In the genomic region with DNA sequence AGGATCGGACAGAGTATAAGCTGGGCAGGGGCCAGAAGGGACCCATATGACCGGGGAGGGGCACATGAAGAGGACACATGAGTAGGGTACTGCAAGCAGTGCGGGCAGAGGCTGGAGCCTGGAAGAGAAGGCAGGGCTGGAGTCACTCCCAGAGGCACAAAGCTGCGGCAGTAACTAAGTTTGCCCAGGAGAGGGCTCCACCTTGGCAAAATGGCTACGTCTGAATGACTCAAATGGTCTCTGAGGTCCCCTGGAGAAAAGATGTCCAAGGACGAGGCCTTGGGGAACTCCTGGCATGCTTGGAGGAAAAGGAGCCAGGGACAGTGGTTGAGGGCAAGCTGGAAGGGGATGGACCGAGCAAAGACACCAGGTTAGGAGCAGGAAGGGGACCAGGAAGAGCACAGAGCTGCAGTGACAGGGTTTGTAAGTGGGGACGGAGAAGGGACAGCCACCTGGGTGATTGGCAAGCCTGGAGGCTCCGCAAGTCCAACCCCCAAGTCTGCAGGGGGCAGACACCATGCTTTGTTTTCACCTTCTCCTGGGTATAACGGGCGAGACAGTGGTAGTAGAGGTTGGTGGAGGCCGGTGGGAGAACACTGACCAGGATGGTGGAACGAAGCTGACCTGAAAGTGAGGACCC, we compare ENCODE assay signal across 1 cellular context.
TF ChIP-seq lines count a peak whose summit lies in the region.

No MANE protein-coding gene starts in this region.

TF ChIP-seq in HEK293, 187 proteins besides CTCF, POLR2A, EP300 and RAD21 (continued from another document and continues in another):
- TF ChIP-seq, protein P1, sequence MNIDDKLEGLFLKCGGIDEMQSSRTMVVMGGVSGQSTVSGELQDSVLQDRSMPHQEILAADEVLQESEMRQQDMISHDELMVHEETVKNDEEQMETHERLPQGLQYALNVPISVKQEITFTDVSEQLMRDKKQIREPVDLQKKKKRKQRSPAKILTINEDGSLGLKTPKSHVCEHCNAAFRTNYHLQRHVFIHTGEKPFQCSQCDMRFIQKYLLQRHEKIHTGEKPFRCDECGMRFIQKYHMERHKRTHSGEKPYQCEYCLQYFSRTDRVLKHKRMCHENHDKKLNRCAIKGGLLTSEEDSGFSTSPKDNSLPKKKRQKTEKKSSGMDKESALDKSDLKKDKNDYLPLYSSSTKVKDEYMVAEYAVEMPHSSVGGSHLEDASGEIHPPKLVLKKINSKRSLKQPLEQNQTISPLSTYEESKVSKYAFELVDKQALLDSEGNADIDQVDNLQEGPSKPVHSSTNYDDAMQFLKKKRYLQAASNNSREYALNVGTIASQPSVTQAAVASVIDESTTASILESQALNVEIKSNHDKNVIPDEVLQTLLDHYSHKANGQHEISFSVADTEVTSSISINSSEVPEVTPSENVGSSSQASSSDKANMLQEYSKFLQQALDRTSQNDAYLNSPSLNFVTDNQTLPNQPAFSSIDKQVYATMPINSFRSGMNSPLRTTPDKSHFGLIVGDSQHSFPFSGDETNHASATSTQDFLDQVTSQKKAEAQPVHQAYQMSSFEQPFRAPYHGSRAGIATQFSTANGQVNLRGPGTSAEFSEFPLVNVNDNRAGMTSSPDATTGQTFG (tag by site-specific recombination; IDR thresholded peaks at IDR 0.05; ENCODE audit: borderline replicate concordance): no peak
- TF ChIP-seq SP7 (tag by site-specific recombination; IDR thresholded peaks at IDR 0.05): peak; percentile 41; the same call in 1 of the 2 replicates
- TF ChIP-seq HOXD13 (CRISPR knock-in tag; IDR thresholded peaks at IDR 0.05; ENCODE audit: borderline replicate concordance): no peak
- no peak for TF ChIP-seq ZNF501 (tag by site-specific recombination; IDR thresholded peaks at IDR 0.05)
- 0 out of 2 replicates have a peak, but pooled peaks have one; percentile 22 for TF ChIP-seq ZBTB20 (tag by site-specific recombination; IDR thresholded peaks at IDR 0.05)
- TF ChIP-seq, protein P2, sequence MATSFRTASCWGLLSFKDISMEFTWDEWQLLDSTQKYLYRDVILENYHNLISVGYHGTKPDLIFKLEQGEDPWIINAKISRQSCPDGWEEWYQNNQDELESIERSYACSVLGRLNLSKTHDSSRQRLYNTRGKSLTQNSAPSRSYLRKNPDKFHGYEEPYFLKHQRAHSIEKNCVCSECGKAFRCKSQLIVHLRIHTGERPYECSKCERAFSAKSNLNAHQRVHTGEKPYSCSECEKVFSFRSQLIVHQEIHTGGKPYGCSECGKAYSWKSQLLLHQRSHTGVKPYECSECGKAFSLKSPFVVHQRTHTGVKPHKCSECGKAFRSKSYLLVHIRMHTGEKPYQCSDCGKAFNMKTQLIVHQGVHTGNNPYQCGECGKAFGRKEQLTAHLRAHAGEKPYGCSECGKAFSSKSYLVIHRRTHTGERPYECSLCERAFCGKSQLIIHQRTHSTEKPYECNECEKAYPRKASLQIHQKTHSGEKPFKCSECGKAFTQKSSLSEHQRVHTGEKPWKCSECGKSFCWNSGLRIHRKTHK (tag by site-specific recombination; IDR thresholded peaks at IDR 0.05): no peak
- no peak for TF ChIP-seq ZNF529 (tag by site-specific recombination; IDR thresholded peaks at IDR 0.05; ENCODE audit: insufficient replicate concordance)
- no peak for TF ChIP-seq MZF1 (tag by site-specific recombination; IDR thresholded peaks at IDR 0.05; ENCODE audit: borderline replicate concordance)
- no peak for TF ChIP-seq ZNF658 (tag by site-specific recombination; IDR thresholded peaks at IDR 0.05)
- TF ChIP-seq, protein P3, sequence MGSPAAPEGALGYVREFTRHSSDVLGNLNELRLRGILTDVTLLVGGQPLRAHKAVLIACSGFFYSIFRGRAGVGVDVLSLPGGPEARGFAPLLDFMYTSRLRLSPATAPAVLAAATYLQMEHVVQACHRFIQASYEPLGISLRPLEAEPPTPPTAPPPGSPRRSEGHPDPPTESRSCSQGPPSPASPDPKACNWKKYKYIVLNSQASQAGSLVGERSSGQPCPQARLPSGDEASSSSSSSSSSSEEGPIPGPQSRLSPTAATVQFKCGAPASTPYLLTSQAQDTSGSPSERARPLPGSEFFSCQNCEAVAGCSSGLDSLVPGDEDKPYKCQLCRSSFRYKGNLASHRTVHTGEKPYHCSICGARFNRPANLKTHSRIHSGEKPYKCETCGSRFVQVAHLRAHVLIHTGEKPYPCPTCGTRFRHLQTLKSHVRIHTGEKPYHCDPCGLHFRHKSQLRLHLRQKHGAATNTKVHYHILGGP (tag by site-specific recombination; IDR thresholded peaks at IDR 0.05): no peak
- TF ChIP-seq ZNF132 (tag by site-specific recombination; IDR thresholded peaks at IDR 0.05; ENCODE audit: borderline replicate concordance): no peak
- no peak for TF ChIP-seq ZNF785 (tag by site-specific recombination; IDR thresholded peaks at IDR 0.05)
- TF ChIP-seq KLF16 (tag by site-specific recombination; IDR thresholded peaks at IDR 0.05): no peak
- TF ChIP-seq ZNF121 (tag by site-specific recombination; IDR thresholded peaks at IDR 0.05): no peak
- no peak; the same call in 1 of the 2 replicates for TF ChIP-seq ZNF140 (tag by site-specific recombination; IDR thresholded peaks at IDR 0.05)
- TF ChIP-seq ZNF549 (tag by site-specific recombination; IDR thresholded peaks at IDR 0.05): no peak
- no peak for TF ChIP-seq ZNF184 (tag by site-specific recombination; IDR thresholded peaks at IDR 0.05)
- no peak for TF ChIP-seq ZNF202 (tag by site-specific recombination; IDR thresholded peaks at IDR 0.05; ENCODE audit: borderline replicate concordance)
- no peak for TF ChIP-seq ZNF510 (tag by site-specific recombination; IDR thresholded peaks at IDR 0.05; ENCODE audit: insufficient replicate concordance)
- no peak; the same call in 1 of the 2 replicates for TF ChIP-seq ZXDB (tag by site-specific recombination; IDR thresholded peaks at IDR 0.05)
- TF ChIP-seq ZBTB21 (tag by site-specific recombination; IDR thresholded peaks at IDR 0.05): no peak
- TF ChIP-seq ZNF555 (tag by site-specific recombination; conservative IDR thresholded peaks at IDR 0.05): no peak
- no peak for TF ChIP-seq ZNF626 (tag by site-specific recombination; IDR thresholded peaks at IDR 0.05)
- no peak for TF ChIP-seq ZNF610 (tag by site-specific recombination; IDR thresholded peaks at IDR 0.05; ENCODE audit: borderline replicate concordance)
- TF ChIP-seq ZNF629 (tag by site-specific recombination; IDR thresholded peaks at IDR 0.05): 0 out of 2 replicates have a peak, but pooled peaks have one; percentile 28
- TF ChIP-seq ZNF677 (tag by site-specific recombination; IDR thresholded peaks at IDR 0.05): no peak
- TF ChIP-seq, protein P4, sequence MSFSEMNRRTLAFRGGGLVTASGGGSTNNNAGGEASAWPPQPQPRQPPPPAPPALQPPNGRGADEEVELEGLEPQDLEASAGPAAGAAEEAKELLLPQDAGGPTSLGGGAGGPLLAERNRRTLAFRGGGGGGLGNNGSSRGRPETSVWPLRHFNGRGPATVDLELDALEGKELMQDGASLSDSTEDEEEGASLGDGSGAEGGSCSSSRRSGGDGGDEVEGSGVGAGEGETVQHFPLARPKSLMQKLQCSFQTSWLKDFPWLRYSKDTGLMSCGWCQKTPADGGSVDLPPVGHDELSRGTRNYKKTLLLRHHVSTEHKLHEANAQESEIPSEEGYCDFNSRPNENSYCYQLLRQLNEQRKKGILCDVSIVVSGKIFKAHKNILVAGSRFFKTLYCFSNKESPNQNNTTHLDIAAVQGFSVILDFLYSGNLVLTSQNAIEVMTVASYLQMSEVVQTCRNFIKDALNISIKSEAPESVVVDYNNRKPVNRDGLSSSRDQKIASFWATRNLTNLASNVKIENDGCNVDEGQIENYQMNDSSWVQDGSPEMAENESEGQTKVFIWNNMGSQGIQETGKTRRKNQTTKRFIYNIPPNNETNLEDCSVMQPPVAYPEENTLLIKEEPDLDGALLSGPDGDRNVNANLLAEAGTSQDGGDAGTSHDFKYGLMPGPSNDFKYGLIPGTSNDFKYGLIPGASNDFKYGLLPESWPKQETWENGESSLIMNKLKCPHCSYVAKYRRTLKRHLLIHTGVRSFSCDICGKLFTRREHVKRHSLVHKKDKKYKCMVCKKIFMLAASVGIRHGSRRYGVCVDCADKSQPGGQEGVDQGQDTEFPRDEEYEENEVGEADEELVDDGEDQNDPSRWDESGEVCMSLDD (tag by site-specific recombination; IDR thresholded peaks at IDR 0.05): no peak
- TF ChIP-seq ZNF10 (tag by site-specific recombination; IDR thresholded peaks at IDR 0.05): no peak
- no peak for TF ChIP-seq BCL11A (tag by site-specific recombination; IDR thresholded peaks at IDR 0.05; ENCODE audit: low read depth)
- no peak; the same call in 1 of the 2 replicates for TF ChIP-seq ZBTB8A (tag by site-specific recombination; IDR thresholded peaks at IDR 0.05)
- no peak for TF ChIP-seq ZNF311 (tag by site-specific recombination; IDR thresholded peaks at IDR 0.05; ENCODE audit: borderline replicate concordance)
- TF ChIP-seq, protein P5, sequence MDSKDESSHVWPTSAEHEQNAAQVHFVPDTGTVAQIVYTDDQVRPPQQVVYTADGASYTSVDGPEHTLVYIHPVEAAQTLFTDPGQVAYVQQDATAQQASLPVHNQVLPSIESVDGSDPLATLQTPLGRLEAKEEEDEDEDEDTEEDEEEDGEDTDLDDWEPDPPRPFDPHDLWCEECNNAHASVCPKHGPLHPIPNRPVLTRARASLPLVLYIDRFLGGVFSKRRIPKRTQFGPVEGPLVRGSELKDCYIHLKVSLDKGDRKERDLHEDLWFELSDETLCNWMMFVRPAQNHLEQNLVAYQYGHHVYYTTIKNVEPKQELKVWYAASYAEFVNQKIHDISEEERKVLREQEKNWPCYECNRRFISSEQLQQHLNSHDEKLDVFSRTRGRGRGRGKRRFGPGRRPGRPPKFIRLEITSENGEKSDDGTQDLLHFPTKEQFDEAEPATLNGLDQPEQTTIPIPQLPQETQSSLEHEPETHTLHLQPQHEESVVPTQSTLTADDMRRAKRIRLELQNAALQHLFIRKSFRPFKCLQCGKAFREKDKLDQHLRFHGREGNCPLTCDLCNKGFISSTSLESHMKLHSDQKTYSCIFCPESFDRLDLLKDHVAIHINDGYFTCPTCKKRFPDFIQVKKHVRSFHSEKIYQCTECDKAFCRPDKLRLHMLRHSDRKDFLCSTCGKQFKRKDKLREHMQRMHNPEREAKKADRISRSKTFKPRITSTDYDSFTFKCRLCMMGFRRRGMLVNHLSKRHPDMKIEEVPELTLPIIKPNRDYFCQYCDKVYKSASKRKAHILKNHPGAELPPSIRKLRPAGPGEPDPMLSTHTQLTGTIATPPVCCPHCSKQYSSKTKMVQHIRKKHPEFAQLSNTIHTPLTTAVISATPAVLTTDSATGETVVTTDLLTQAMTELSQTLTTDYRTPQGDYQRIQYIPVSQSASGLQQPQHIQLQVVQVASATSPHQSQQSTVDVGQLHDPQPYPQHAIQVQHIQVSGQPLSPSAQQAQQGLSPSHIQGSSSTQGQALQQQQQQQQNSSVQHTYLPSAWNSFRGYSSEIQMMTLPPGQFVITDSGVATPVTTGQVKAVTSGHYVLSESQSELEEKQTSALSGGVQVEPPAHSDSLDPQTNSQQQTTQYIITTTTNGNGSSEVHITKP (tag by site-specific recombination; IDR thresholded peaks at IDR 0.05): no peak
- TF ChIP-seq, protein P6, sequence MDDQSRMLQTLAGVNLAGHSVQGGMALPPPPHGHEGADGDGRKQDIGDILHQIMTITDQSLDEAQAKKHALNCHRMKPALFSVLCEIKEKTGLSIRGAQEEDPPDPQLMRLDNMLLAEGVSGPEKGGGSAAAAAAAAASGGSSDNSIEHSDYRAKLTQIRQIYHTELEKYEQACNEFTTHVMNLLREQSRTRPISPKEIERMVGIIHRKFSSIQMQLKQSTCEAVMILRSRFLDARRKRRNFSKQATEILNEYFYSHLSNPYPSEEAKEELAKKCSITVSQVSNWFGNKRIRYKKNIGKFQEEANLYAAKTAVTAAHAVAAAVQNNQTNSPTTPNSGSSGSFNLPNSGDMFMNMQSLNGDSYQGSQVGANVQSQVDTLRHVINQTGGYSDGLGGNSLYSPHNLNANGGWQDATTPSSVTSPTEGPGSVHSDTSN (CRISPR knock-in tag; IDR thresholded peaks at IDR 0.05): no peak
- no peak for TF ChIP-seq ZNF211 (tag by site-specific recombination; IDR thresholded peaks at IDR 0.05; ENCODE audit: low read depth)
- TF ChIP-seq, protein P7, sequence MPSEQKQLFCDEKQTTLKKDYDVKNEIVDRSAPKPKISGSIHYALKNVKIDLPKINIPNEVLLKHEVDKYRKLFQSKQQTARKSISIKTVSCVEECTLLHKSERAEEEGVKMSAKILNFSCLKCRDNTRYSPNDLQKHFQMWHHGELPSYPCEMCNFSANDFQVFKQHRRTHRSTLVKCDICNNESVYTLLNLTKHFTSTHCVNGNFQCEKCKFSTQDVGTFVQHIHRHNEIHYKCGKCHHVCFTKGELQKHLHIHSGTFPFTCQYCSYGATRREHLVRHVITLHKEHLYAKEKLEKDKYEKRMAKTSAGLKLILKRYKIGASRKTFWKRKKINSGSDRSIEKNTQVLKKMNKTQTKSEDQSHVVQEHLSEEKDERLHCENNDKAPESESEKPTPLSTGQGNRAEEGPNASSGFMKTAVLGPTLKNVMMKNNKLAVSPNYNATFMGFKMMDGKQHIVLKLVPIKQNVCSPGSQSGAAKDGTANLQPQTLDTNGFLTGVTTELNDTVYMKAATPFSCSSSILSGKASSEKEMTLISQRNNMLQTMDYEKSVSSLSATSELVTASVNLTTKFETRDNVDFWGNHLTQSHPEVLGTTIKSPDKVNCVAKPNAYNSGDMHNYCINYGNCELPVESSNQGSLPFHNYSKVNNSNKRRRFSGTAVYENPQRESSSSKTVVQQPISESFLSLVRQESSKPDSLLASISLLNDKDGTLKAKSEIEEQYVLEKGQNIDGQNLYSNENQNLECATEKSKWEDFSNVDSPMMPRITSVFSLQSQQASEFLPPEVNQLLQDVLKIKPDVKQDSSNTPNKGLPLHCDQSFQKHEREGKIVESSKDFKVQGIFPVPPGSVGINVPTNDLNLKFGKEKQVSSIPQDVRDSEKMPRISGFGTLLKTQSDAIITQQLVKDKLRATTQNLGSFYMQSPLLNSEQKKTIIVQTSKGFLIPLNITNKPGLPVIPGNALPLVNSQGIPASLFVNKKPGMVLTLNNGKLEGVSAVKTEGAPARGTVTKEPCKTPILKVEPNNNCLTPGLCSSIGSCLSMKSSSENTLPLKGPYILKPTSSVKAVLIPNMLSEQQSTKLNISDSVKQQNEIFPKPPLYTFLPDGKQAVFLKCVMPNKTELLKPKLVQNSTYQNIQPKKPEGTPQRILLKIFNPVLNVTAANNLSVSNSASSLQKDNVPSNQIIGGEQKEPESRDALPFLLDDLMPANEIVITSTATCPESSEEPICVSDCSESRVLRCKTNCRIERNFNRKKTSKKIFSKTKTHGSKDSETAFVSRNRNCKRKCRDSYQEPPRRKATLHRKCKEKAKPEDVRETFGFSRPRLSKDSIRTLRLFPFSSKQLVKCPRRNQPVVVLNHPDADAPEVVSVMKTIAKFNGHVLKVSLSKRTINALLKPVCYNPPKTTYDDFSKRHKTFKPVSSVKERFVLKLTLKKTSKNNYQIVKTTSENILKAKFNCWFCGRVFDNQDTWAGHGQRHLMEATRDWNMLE (tag by site-specific recombination; conservative IDR thresholded peaks at IDR 0.05; ENCODE audit: low read depth): no peak
- TF ChIP-seq ZNF175 (tag by site-specific recombination; IDR thresholded peaks at IDR 0.05): no peak
- no peak for TF ChIP-seq ZNF214 (tag by site-specific recombination; IDR thresholded peaks at IDR 0.05; ENCODE audit: borderline replicate concordance)
- TF ChIP-seq TCF7L2 (IDR thresholded peaks at IDR 0.05; ENCODE audit: borderline replicate concordance, low read depth, low read length): no peak
- no peak for TF ChIP-seq ZNF585B (tag by site-specific recombination; IDR thresholded peaks at IDR 0.05)
- TF ChIP-seq ZNF174 (tag by site-specific recombination; IDR thresholded peaks at IDR 0.05): no peak
- TF ChIP-seq ZNF530 (tag by site-specific recombination; IDR thresholded peaks at IDR 0.05; ENCODE audit: low read depth): no peak
- TF ChIP-seq ZIC2 (tag by site-specific recombination; IDR thresholded peaks at IDR 0.05): no peak
- no peak for TF ChIP-seq ZBTB7A (tag by site-specific recombination; IDR thresholded peaks at IDR 0.05; ENCODE audit: low read depth)
- TF ChIP-seq ZNF747 (tag by site-specific recombination; IDR thresholded peaks at IDR 0.05): no peak
- TF ChIP-seq ZNF239 (tag by site-specific recombination; IDR thresholded peaks at IDR 0.05): no peak
- TF ChIP-seq ZNF155 (tag by site-specific recombination; IDR thresholded peaks at IDR 0.05): no peak
